28 cellular contexts compared by ENCODE assay signal in the genomic region with DNA sequence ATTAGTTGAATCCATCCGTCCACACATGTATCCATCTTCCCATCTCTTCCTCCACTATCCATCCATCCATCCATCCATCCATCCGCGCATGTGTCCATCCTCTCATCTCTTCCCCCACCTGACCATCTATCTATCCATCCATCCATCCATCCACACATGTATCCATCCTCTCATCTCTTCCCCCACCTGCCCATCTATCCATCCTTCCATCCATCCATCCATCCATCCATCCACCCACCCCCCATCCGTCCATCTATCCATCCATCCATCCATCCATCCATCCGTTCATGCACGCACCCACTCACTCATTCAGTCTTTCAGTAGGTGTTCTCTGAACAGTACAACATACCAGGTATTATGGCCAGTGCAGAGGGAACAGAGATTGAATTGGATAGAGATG.
"Had no signal": no experiment of that assay in that cellular context is flagged by ENCODE, and none has a peak within 500 bp of the region (broad histone marks: within the 10 kb centered on the region; RNA-seq: fewer than 3 reads in every experiment).

No MANE protein-coding gene starts in this region.

- H3K36me3 Mint-ChIP-seq: activated CD4-positive, alpha-beta memory T cell treated with anti-CD3 and anti-CD28 coated beads for 36 hours; activated naive CD4-positive, alpha-beta T cell treated with anti-CD3 and anti-CD28 coated beads, Interleukin-2, amount 10 ng/mL, durations not matched to agents 7 days and 5 days; activated naive CD8-positive, alpha-beta T cell had no signal

- DNase-seq: activated B cell treated with CpG ODN at 0.5 μM for 24 hours; activated CD4-positive, alpha-beta memory T cell treated with anti-CD3 and anti-CD28 coated beads for 36 hours; activated CD4-positive, alpha-beta T cell treated with anti-CD3 and anti-CD28 coated beads for 4 hours; activated CD4-positive, alpha-beta T cell treated with anti-CD3 and anti-CD28 coated beads, Interleukin-2, amount 50 U/mL, for 1 hour; activated CD4-positive, CD25-positive, alpha-beta regulatory T cell treated with anti-CD3 and anti-CD28 coated beads, Interleukin-2, amount 50 U/mL, for 72 hours; activated CD8-positive, alpha-beta memory T cell treated with anti-CD3 and anti-CD28 coated beads, Interleukin-2, amount 50 U/mL, for 4 hours; activated effector memory CD4-positive, alpha-beta T cell treated with Interleukin-2 at 50 U/mL for 16 hours; activated naive CD4-positive, alpha-beta T cell treated with anti-CD3 and anti-CD28 coated beads, Interleukin-2, amount 10 ng/mL, durations not matched to agents 7 days and 5 days; activated naive CD8-positive, alpha-beta T cell treated with anti-CD3 and anti-CD28 coated beads, Interleukin-2, amount 50 U/mL, for 24 hours; activated T-cell treated with anti-CD3 and anti-CD28 coated beads, Interleukin-2, amount 50 U/mL, for 48 hours; anterior cingulate cortex; Kasumi-1; KG1; MG63; NCI-H1048; NCI-H1105 treated with DMSO at 0.1 percent for 48 hours; NCI-H1436; NCI-H1694; NCI-H1930; NCI-H345; SW 1271; T-helper 1 cell; T-helper 2 cell; T-helper 9 cell had no signal

- H3K4me3 ChIP-seq: cardiac muscle cell, MG63 had no signal

- H3K27ac ChIP-seq: RWPE1, VCaP had no signal

- H3K36me3 ChIP-seq: cardiac muscle cell, MG63 had no signal

- H3K4me3 Mint-ChIP-seq: activated B cell treated with CpG ODN at 0.5 μM for 24 hours; activated CD4-positive, alpha-beta memory T cell treated with anti-CD3 and anti-CD28 coated beads for 36 hours; activated naive CD4-positive, alpha-beta T cell treated with anti-CD3 and anti-CD28 coated beads, Interleukin-2, amount 10 ng/mL, durations not matched to agents 7 days and 5 days; activated naive CD8-positive, alpha-beta T cell; activated naive CD8-positive, alpha-beta T cell treated with anti-CD3 and anti-CD28 coated beads, Interleukin-2, amount 50 U/mL, for 24 hours had no signal

- H3K27ac Mint-ChIP-seq: activated B cell treated with CpG ODN at 0.5 μM for 24 hours; activated CD4-positive, alpha-beta memory T cell treated with anti-CD3 and anti-CD28 coated beads for 36 hours; activated naive CD4-positive, alpha-beta T cell treated with anti-CD3 and anti-CD28 coated beads, Interleukin-2, amount 10 ng/mL, durations not matched to agents 7 days and 5 days; activated naive CD8-positive, alpha-beta T cell; activated naive CD8-positive, alpha-beta T cell treated with anti-CD3 and anti-CD28 coated beads, Interleukin-2, amount 50 U/mL, for 24 hours had no signal

- H3K9me3 ChIP-seq: MG63 had no signal

- H3K9me3 Mint-ChIP-seq: activated B cell treated with CpG ODN at 0.5 μM for 24 hours; activated naive CD4-positive, alpha-beta T cell treated with anti-CD3 and anti-CD28 coated beads, Interleukin-2, amount 10 ng/mL, durations not matched to agents 7 days and 5 days; activated naive CD8-positive, alpha-beta T cell treated with anti-CD3 and anti-CD28 coated beads, Interleukin-2, amount 50 U/mL, for 24 hours had no signal

- H3K4me1 Mint-ChIP-seq: activated B cell treated with CpG ODN at 0.5 μM for 24 hours; activated naive CD4-positive, alpha-beta T cell treated with anti-CD3 and anti-CD28 coated beads, Interleukin-2, amount 10 ng/mL, durations not matched to agents 7 days and 5 days; activated naive CD8-positive, alpha-beta T cell treated with anti-CD3 and anti-CD28 coated beads, Interleukin-2, amount 50 U/mL, for 24 hours had no signal

- H3K27me3 ChIP-seq: cardiac muscle cell, MG63 had no signal
